ENCODE assay signal across 13 cellular contexts in genomic region chr4:140863187-140863586, GRCh38.
"Had no signal": no experiment of that assay in that cellular context is flagged by ENCODE, and none has a peak within 500 bp of the region (broad histone marks: within the 10 kb centered on the region; RNA-seq: fewer than 3 reads in every experiment).

No MANE protein-coding gene starts in this region.

- H3K36me3 ChIP-seq: right lobe of liver, WERI-Rb-1 had no signal

- H3K4me1 ChIP-seq: right lobe of liver had no signal

- H3K27ac ChIP-seq: dorsolateral prefrontal cortex, right lobe of liver, WERI-Rb-1 had no signal

- H3K4me3 ChIP-seq: dorsolateral prefrontal cortex, right lobe of liver had no signal

- H3K4me3 Mint-ChIP-seq: activated CD4-positive, alpha-beta T cell treated with anti-CD3 and anti-CD28 coated beads for 36 hours; activated CD8-positive, alpha-beta T cell treated with anti-CD3 and anti-CD28 coated beads for 36 hours; endodermal cell; neural crest cell; stimulated activated naive CD8-positive, alpha-beta T cell treated with anti-CD3 and anti-CD28 coated beads, Interleukin-15, amount 100 ng/mL, for 72 hours; type B pancreatic cell had no signal

- H3K27me3 Mint-ChIP-seq: type B pancreatic cell had no signal

- H3K27me3 ChIP-seq: dorsolateral prefrontal cortex, right lobe of liver had no signal

- H3K9me3 ChIP-seq: right lobe of liver had no signal

- FAIRE-seq: astrocyte had no signal

- ATAC-seq: activated CD4-positive, alpha-beta T cell treated with anti-CD3 and anti-CD28 coated beads for 36 hours; activated CD8-positive, alpha-beta T cell treated with anti-CD3 and anti-CD28 coated beads for 36 hours; stimulated activated naive CD8-positive, alpha-beta T cell treated with anti-CD3 and anti-CD28 coated beads, Interleukin-15, amount 100 ng/mL, for 72 hours had no signal

- H3K27ac Mint-ChIP-seq: activated CD4-positive, alpha-beta T cell treated with anti-CD3 and anti-CD28 coated beads for 36 hours; activated CD8-positive, alpha-beta T cell treated with anti-CD3 and anti-CD28 coated beads for 36 hours; endodermal cell; type B pancreatic cell had no signal

- DNase-seq: activated CD4-positive, alpha-beta T cell treated with anti-CD3 and anti-CD28 coated beads for 36 hours; activated CD8-positive, alpha-beta T cell treated with anti-CD3 and anti-CD28 coated beads for 36 hours; activated T-cell treated with anti-CD3 and anti-CD28 coated beads, Interleukin-2, amount 50 U/mL, for 48 hours; dorsolateral prefrontal cortex; endodermal cell; islet precursor cell; right lobe of liver; stimulated activated naive CD8-positive, alpha-beta T cell treated with anti-CD3 and anti-CD28 coated beads, Interleukin-15, amount 100 ng/mL, for 72 hours; T1000; WERI-Rb-1 had no signal

- H3K4me1 Mint-ChIP-seq: activated CD4-positive, alpha-beta T cell treated with anti-CD3 and anti-CD28 coated beads for 36 hours; stimulated activated naive CD8-positive, alpha-beta T cell treated with anti-CD3 and anti-CD28 coated beads, Interleukin-15, amount 100 ng/mL, for 72 hours had no signal

- H3K9me3 Mint-ChIP-seq: activated CD8-positive, alpha-beta T cell treated with anti-CD3 and anti-CD28 coated beads for 36 hours; endodermal cell; neural crest cell; stimulated activated naive CD8-positive, alpha-beta T cell treated with anti-CD3 and anti-CD28 coated beads, Interleukin-15, amount 100 ng/mL, for 72 hours; type B pancreatic cell had no signal
